11 cellular contexts compared by ENCODE assay signal in the genomic region with DNA sequence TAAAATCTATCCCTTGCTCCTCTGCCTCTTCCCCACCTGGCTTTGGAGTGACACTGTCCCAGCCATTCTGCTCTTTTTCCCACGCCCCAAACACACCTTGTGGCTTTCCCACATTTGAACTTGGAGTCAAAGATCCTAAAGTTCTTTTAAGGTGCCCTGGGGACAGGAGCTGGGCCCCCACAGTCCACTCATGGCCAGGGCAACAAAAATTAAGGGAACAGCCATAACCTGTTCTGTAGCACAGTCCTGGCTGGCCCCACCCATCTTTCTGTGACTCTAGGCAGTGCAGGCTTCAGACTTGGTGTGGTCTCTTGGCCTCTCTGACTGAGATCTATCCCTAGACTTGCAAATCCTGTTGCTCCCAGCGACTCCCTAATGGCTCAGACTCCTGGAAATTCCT.
"Had no signal": no experiment of that assay in that cellular context is flagged by ENCODE, and none has a peak within 500 bp of the region (broad histone marks: within the 10 kb centered on the region; RNA-seq: fewer than 3 reads in every experiment).

No MANE protein-coding gene starts in this region.

- H3K27ac ChIP-seq: SJCRH30, thoracic aorta had no signal

- H3K4me3 ChIP-seq: SJCRH30, thoracic aorta had no signal

- H3K9me3 ChIP-seq: SJCRH30, thoracic aorta had no signal

- DNase-seq: activated CD4-positive, alpha-beta memory T cell treated with anti-CD3 and anti-CD28 coated beads for 36 hours; activated CD4-positive, CD25-positive, alpha-beta regulatory T cell treated with anti-CD3 and anti-CD28 coated beads, Interleukin-2, amount 50 U/mL, for 72 hours; activated naive CD8-positive, alpha-beta T cell treated with anti-CD3 and anti-CD28 coated beads, Interleukin-2, amount 10 ng/mL, durations not matched to agents 7 days and 5 days; activated T-cell treated with anti-CD3 and anti-CD28 coated beads, Interleukin-2, amount 50 U/mL, for 72 hours; aorta; hypothalamus; SJCRH30; stimulated activated CD4-positive, alpha-beta T cell treated with anti-CD3 and anti-CD28 coated beads, Interleukin-4, amount 100 ng/mL, for 1 hour; stimulated activated CD8-positive, alpha-beta memory T cell treated with anti-CD3 and anti-CD28 coated beads, Interleukin-4, amount 100 ng/mL, for 48 hours; stimulated activated naive CD8-positive, alpha-beta T cell treated with anti-CD3 and anti-CD28 coated beads, Interleukin-15, Interleukin-2, amounts not matched to agents 100 U/mL and 50 U/mL, for 24 hours had no signal

- ATAC-seq: activated T-cell treated with anti-CD3 and anti-CD28 coated beads, Interleukin-2, amount 50 U/mL, for 72 hours; stimulated activated naive CD8-positive, alpha-beta T cell treated with anti-CD3 and anti-CD28 coated beads, Interleukin-15, Interleukin-2, amounts not matched to agents 100 U/mL and 50 U/mL, for 24 hours had no signal

- H3K4me1 ChIP-seq: SJCRH30 had no signal

- H3K36me3 ChIP-seq: SJCRH30, thoracic aorta had no signal
